In the genomic region with DNA sequence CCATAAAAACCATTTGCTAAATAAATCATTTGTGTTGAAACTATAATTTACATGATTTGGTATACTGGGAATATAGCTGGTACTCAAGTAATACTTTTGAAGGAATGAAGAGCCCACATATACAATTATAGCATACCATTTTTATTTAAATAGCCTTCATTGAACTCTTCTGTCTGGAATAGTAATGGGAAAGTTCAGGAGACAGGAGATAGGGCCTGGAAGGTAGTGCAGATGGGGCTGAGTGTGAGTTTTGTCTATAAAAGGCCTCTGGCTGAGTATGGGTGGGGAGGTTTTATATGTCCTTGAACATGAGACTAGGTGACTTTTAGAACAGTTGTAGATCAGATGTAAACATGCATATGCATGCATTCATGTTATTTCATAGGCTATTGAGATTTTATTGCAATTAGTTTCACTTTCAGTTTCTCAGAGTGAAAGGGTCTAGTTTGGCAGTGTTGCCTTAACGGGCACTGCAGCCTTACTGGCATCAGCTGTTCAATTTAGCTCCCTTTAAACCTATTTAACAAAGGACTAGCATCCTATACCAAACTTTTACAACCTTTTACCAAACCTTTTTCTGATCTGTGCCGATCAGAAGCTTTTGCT, we compare ENCODE assay signal across 8 cellular contexts. TPM values are rescaled to one million over a fixed set of nuclear protein-coding genes. Genes with fewer than 3 reads are reported as not detected.
A peak's percentile ranks its signal among the peaks of the same experiment; 100 is the strongest.
DNase-seq lines count a peak whose midpoint lies in the region; ATAC-seq and TF ChIP-seq lines count a peak whose summit lies in the region.

No MANE protein-coding gene starts in this region.

- peaks cover 14 to 22% of the 10 kb centered on the region in 2 donors for H3K4me1 Mint-ChIP-seq in natural killer cell treated with Interleukin-12 subunit alpha and Interleukin-12 subunit beta and Interleukin-15 and Interleukin-18, amount 100 ng/mL, for 72 hours (ENCODE audit: low read depth in 2 of 2)
- H3K4me1 Mint-ChIP-seq in glutamatergic neuron (ENCODE audit: low read depth, unreplicated experiment): no peaks in the 10 kb centered on the region

- H3K9me3 ChIP-seq in SK-N-MC (ENCODE audit: low read depth, low read length): no peaks in the 10 kb centered on the region

- H3K9me3 Mint-ChIP-seq in natural killer cell treated with Interleukin-12 subunit alpha and Interleukin-12 subunit beta and Interleukin-15 and Interleukin-18, amount 100 ng/mL, for 72 hours: no peaks in the 10 kb centered on the region
- no peaks in the 10 kb centered on the region for H3K9me3 Mint-ChIP-seq in glutamatergic neuron (ENCODE audit: unreplicated experiment)

- peak; percentile 53 for DNase-seq in EL
- no peak for DNase-seq in SK-N-MC (ENCODE audit: low read depth, low spot score)
- DNase-seq in epidermal melanocyte (ENCODE audit: insufficient read length, low spot score): peak; percentile 36
- no peak for DNase-seq in natural killer cell treated with Interleukin-12 subunit alpha and Interleukin-12 subunit beta and Interleukin-15 and Interleukin-18, amount 100 ng/mL, for 72 hours (ENCODE audit: low spot score)
- DNase-seq in glutamatergic neuron: no peak
- no peak for DNase-seq in NCI-H1436 treated with DMSO at 0.1 percent for 48 hours (lab: John Stamatoyannopoulos, UW)

- H3K36me3 ChIP-seq in SK-N-MC (ENCODE audit: insufficient read depth, low read length): no peaks in the 10 kb centered on the region

- no peaks in the 10 kb centered on the region for H3K36me3 Mint-ChIP-seq in natural killer cell treated with Interleukin-12 subunit alpha and Interleukin-12 subunit beta and Interleukin-15 and Interleukin-18, amount 100 ng/mL, for 72 hours
- H3K36me3 Mint-ChIP-seq in glutamatergic neuron (ENCODE audit: unreplicated experiment): no peaks in the 10 kb centered on the region

- H3K27ac ChIP-seq in SK-N-MC: peak overlapping the region; percentile 27; the same call in 1 of the 2 replicates

- H3K4me3 ChIP-seq in SK-N-MC: peak overlapping the region; percentile 73

- no peak for TF ChIP-seq CTCF in glutamatergic neuron (IDR thresholded peaks at IDR 0.05; ENCODE audit: partially characterized antibody, unreplicated experiment)

- H3K27me3 Mint-ChIP-seq in natural killer cell treated with Interleukin-12 subunit alpha and Interleukin-12 subunit beta and Interleukin-15 and Interleukin-18, amount 100 ng/mL, for 72 hours: no peaks in the 10 kb centered on the region
- peaks cover 2% of the 10 kb centered on the region for H3K27me3 Mint-ChIP-seq in glutamatergic neuron (ENCODE audit: unreplicated experiment)

- H3K4me3 Mint-ChIP-seq in natural killer cell treated with Interleukin-12 subunit alpha and Interleukin-12 subunit beta and Interleukin-15 and Interleukin-18, amount 100 ng/mL, for 72 hours: peak overlapping the region; percentile 81
- H3K4me3 Mint-ChIP-seq in glutamatergic neuron (ENCODE audit: unreplicated experiment): no peak overlapping the region

- H3K9ac ChIP-seq in SK-N-MC (ENCODE audit: insufficient read length): peak overlapping the region; percentile 7

- ATAC-seq in GM19395 (IDR thresholded peaks at IDR 0.05; ENCODE audit: unreplicated experiment) (peak; percentile 84), HG03378 (IDR thresholded peaks at IDR 0.05; ENCODE audit: unreplicated experiment) (peak; percentile 91)
- peak; percentile 84 to 86 for ATAC-seq in natural killer cell treated with Interleukin-12 subunit alpha and Interleukin-12 subunit beta and Interleukin-15 and Interleukin-18, amount 100 ng/mL, for 72 hours

- peak overlapping the region; percentile 73 to 83 for H3K27ac Mint-ChIP-seq in natural killer cell treated with Interleukin-12 subunit alpha and Interleukin-12 subunit beta and Interleukin-15 and Interleukin-18, amount 100 ng/mL, for 72 hours
- no peak overlapping the region for H3K27ac Mint-ChIP-seq in glutamatergic neuron (ENCODE audit: unreplicated experiment)

RNA-seq across cellular contexts. Expression of a gene that starts 27.2 kb away (rescaled TPM):
- 10 to 100 TPM; 75.4 to 81.7 TPM for total RNA-seq in natural killer cell treated with Interleukin-12 subunit alpha and Interleukin-12 subunit beta and Interleukin-15 and Interleukin-18, amount 100 ng/mL, for 72 hours
- total RNA-seq in glutamatergic neuron (ENCODE audit: unreplicated experiment): 57.1 TPM

RNA-seq across cellular contexts. Expression of a gene that starts 27.4 kb away (rescaled TPM):
- 10 to 100 TPM; 13.2 to 30.8 TPM for total RNA-seq in natural killer cell treated with Interleukin-12 subunit alpha and Interleukin-12 subunit beta and Interleukin-15 and Interleukin-18, amount 100 ng/mL, for 72 hours
- 11.8 TPM for total RNA-seq in glutamatergic neuron (ENCODE audit: unreplicated experiment)

Comparison
In these comparisons a context has a peak if more than half of its experiments do, and no peak if none do; other contexts are left out.
1. DNase-seq: peak in EL (single experiment) and epidermal melanocyte (single experiment); none in SK-N-MC (single experiment), natural killer cell treated with Interleukin-12 subunit alpha and Interleukin-12 subunit beta and Interleukin-15 and Interleukin-18, amount 100 ng/mL, for 72 hours (single experiment), glutamatergic neuron (single experiment) and NCI-H1436 treated with DMSO at 0.1 percent for 48 hours (single experiment).
2. Peak in every context shown above with its lines, with median percentiles within 50 percentile points of each other: ATAC-seq.